Comparison of ENCODE assay signal across 9 cellular contexts in the genomic region with DNA sequence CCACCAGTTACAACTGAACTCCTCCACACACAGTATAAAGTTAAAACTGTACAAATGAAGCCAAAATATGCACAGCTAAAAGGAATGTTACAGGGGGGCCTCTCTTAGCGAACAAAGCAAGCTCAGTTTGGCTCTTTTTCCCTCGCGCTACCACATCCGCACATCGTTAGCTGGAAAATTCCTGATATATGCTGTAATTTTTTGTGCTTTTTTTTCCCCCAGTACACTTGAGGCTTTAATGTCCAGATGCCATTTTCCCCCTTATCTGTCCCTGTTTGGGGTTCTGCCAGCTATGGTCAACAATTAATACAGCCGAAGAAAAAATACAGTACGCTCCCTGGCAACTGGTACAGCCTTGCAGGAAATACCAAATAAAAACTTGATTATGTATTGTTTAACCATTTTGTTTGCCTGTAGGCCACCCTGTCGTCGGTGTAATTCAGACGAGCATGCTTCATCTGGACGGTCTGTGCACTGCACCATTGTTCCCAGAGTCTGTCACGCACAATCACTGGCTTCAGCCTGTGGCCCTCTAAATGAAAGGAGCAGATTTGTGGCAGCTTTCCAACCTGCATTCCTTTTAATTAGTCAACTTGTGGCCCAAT.
DNase-seq lines count a peak whose midpoint lies in the region; TF ChIP-seq lines count a peak whose summit lies in the region.
"Had no signal": no experiment of that assay in that cellular context is flagged by ENCODE, and none has a peak within 500 bp of the region (broad histone marks: within the 10 kb centered on the region; RNA-seq: fewer than 3 reads in every experiment).

No MANE protein-coding gene starts in this region.

- H3K27ac Mint-ChIP-seq in Caco-2 (ENCODE audit: unreplicated experiment) = peak overlapping the region; percentile 86

- H3K4me1 Mint-ChIP-seq in Caco-2 (ENCODE audit: low read depth, unreplicated experiment) = peaks cover 43% of the 10 kb centered on the region

- H3K27ac ChIP-seq in SK-N-SH (ENCODE audit: low read depth in 2 of 2, low read length in 1 of 2) (peak overlapping the region; percentile 95), Karpas-422 (ENCODE audit: low read length) (no peak overlapping the region)

- H2AFZ ChIP-seq in SK-N-SH (ENCODE audit: low read depth) (no peak overlapping the region), Karpas-422 (ENCODE audit: low read length) (no peak overlapping the region)

- no peaks in the 10 kb centered on the region for H3K27me3 ChIP-seq in Caco-2 (replicated peaks; ENCODE audit: control insufficient read depth, insufficient read depth, low read length)
- no peaks in the 10 kb centered on the region for H3K27me3 ChIP-seq in SK-N-SH (ENCODE audit: insufficient read depth)
- H3K27me3 ChIP-seq in Karpas-422 (ENCODE audit: low read length) = no peaks in the 10 kb centered on the region
- H3K27me3 ChIP-seq: thyroid gland had no signal

- H3K27me3 Mint-ChIP-seq in Caco-2 (ENCODE audit: insufficient read depth, unreplicated experiment) = no peaks in the 10 kb centered on the region

- TF ChIP-seq EP300 in SK-N-SH (IDR thresholded peaks at IDR 0.05; ENCODE audit: borderline replicate concordance in 1 of 2, low read depth in 1 of 2, low read length in 1 of 2) = peak; percentile 85 to 98

- H3K4me2 ChIP-seq in SK-N-SH (peak overlapping the region; percentile 60), Karpas-422 (ENCODE audit: low read depth, low read length, poor library complexity, severe bottlenecking) (no peak overlapping the region)

- no peak for TF ChIP-seq POLR2A in lower leg skin (IDR thresholded peaks at IDR 0.05)

- H3K9me3 ChIP-seq in Caco-2 = no peaks in the 10 kb centered on the region
- 0 out of 2 replicates have a peak, but pooled peaks cover 4% of the 10 kb centered on the region for H3K9me3 ChIP-seq in SK-N-SH
- no peaks in the 10 kb centered on the region for H3K9me3 ChIP-seq in Karpas-422 (ENCODE audit: low read length)
- H3K9me3 ChIP-seq: thyroid gland had no signal

- H3K4me1 ChIP-seq in Caco-2 (peaks cover 63% of the 10 kb centered on the region), SK-N-SH (ENCODE audit: control insufficient read depth in 1 of 2, insufficient read depth in 2 of 2, low read depth in 1 of 2, low read length in 1 of 2) (peaks cover 48 to 49% of the 10 kb centered on the region in 2 experiments), Karpas-422 (ENCODE audit: low read length) (no peaks in the 10 kb centered on the region)

- no peaks in the 10 kb centered on the region for H3K9me2 ChIP-seq in SK-N-SH
- H3K9me2 ChIP-seq in Karpas-422 (replicated peaks; ENCODE audit: insufficient read depth, low read length) = no peaks in the 10 kb centered on the region

- intact Hi-C loops in Caco-2 (cut with micrococcal nuclease; ENCODE audit: unreplicated experiment) (loop anchor here (5.0 kb wide), 2 partner anchors 509 to 534 kb away; a partner anchor contains a TSS), posterior cingulate gyrus (cut with DNase I) (loop anchor here (10.0 kb wide), 1 partner anchor 74 kb away; no protein-coding TSS in a partner anchor), lower leg skin (cut with DNase I; ENCODE audit: low total_unique reads) (no loop called here)

- no peak for TF ChIP-seq CTCF in Caco-2 (IDR thresholded peaks at IDR 0.05; ENCODE audit: insufficient read depth in 1 of 2, low read depth in 1 of 2, low read length in 1 of 2, severe bottlenecking in 1 of 2, unreplicated experiment in 1 of 2)
- TF ChIP-seq CTCF in SK-N-SH (IDR thresholded peaks at IDR 0.05) = peak; percentile 32
- TF ChIP-seq CTCF in lower leg skin (IDR thresholded peaks at IDR 0.05) = no peak

- TF ChIP-seq RAD21 in SK-N-SH (IDR thresholded peaks at IDR 0.05; ENCODE audit: low read length) = peak; percentile 4; the same call in 1 of the 2 replicates

- CTCF ChIA-PET in Caco-2 (lab: Charles Lee) = interaction anchor here (1.1 kb wide), 1 partner anchor 39 kb away, joined by 3 read pairs; no protein-coding TSS in a partner anchor
- CTCF ChIA-PET in SK-N-SH (lab: Yijun Ruan, JAX) = interaction anchor here (0.7 to 7.3 kb wide), 19 partner anchors 12 to 139 kb away, joined by 3 to 89 read pairs (median 3); a partner anchor contains a TSS

- POLR2A ChIA-PET in Caco-2 (lab: Charles Lee) = interaction anchor here (0.6 kb wide), 1 partner anchor 244 kb away, joined by 3 read pairs; no protein-coding TSS in a partner anchor
- POLR2A ChIA-PET in SK-N-SH (lab: Yijun Ruan, JAX) = interaction anchor here (1.2 to 1.6 kb wide), 2 partner anchors 70 to 135 kb away, joined by 6 to 8 read pairs; no protein-coding TSS in a partner anchor

- no peaks in the 10 kb centered on the region for H3K36me3 ChIP-seq in Caco-2 (ENCODE audit: control insufficient read depth, insufficient read depth, low read length)
- H3K36me3 ChIP-seq in SK-N-SH (replicated peaks in 1 of 2; ENCODE audit: control insufficient read depth in 1 of 2, insufficient read depth in 2 of 2, low read length in 1 of 2) = peaks cover 6 to 10% of the 10 kb centered on the region in 2 experiments
- H3K36me3 ChIP-seq in Karpas-422 (ENCODE audit: insufficient read depth, low read length) = 0 out of 2 replicates have a peak, but pooled peaks cover 3% of the 10 kb centered on the region
- H3K36me3 ChIP-seq: thyroid gland had no signal

- no peaks in the 10 kb centered on the region for H3K9me3 Mint-ChIP-seq in Caco-2 (ENCODE audit: unreplicated experiment)

- no TSS peak for BruUV-seq in Caco-2 (replicated peaks; lab: Mats Ljungman, UMichigan)

- H3K36me3 Mint-ChIP-seq in Caco-2 (ENCODE audit: insufficient read depth, unreplicated experiment) = peaks cover 56% of the 10 kb centered on the region

- H3K79me2 ChIP-seq in SK-N-SH (ENCODE audit: insufficient read depth) = peaks cover 85% of the 10 kb centered on the region
- peaks cover 62% of the 10 kb centered on the region for H3K79me2 ChIP-seq in Karpas-422 (ENCODE audit: low read length)

- H4K20me1 ChIP-seq in SK-N-SH (ENCODE audit: insufficient read depth) (no peaks in the 10 kb centered on the region), Karpas-422 (ENCODE audit: insufficient read depth, low read depth, low read length) (no peaks in the 10 kb centered on the region)

- 4% methylated on average over 12 of the region's 12 CpGs for WGBS in SK-N-SH (ENCODE audit: low lambda C conversion rate)
- WGBS in lower leg skin, 2 donors = 48 to 51% methylated on average over 12 of the region's 12 CpGs

- no peak overlapping the region for H3K4me3 ChIP-seq in Caco-2 (ENCODE audit: low read depth, low read length)
- peak overlapping the region; percentile 18 to 49 for H3K4me3 ChIP-seq in SK-N-SH (ENCODE audit: low read depth in 2 of 2, low read length in 1 of 2)
- H3K4me3 ChIP-seq in Karpas-422 (ENCODE audit: low read length) = no peak overlapping the region
- no peak overlapping the region for H3K4me3 ChIP-seq in lower leg skin (ENCODE audit: low read depth, poor library complexity, severe bottlenecking)
- H3K4me3 ChIP-seq: thyroid gland had no signal

- H3K9ac ChIP-seq in SK-N-SH = peak overlapping the region; percentile 72
- H3K9ac ChIP-seq in Karpas-422 (ENCODE audit: low read length) = no peak overlapping the region

- no peak for DNase-seq in Caco-2
- peak; percentile 68 for DNase-seq in SK-N-SH
- peak; percentile 86 for DNase-seq in globus pallidus (ENCODE audit: low spot score)
- peak in 6 of 10 donors; percentile 26 to 88 (median 50) for DNase-seq in posterior cingulate gyrus
- DNase-seq in NCI-H2029 treated with DMSO at 0.1 percent for 48 hours (lab: John Stamatoyannopoulos, UW) = no peak
- no peak for DNase-seq in Karpas-422
- DNase-seq in lower leg skin (ENCODE audit: low spot score in 2 of 2) = no peak
- DNase-seq in SW 1271 (lab: John Stamatoyannopoulos, UW) = no peak

- H3F3A ChIP-seq in SK-N-SH (replicated peaks; ENCODE audit: insufficient read depth) = peaks cover 64% of the 10 kb centered on the region

- H3K4me3 Mint-ChIP-seq in Caco-2 (ENCODE audit: unreplicated experiment) = peak overlapping the region; percentile 46

TF ChIP-seq in SK-N-SH, 30 proteins besides CTCF, POLR2A, EP300 and RAD21 (continues in another document):
- TF ChIP-seq, protein P1, sequence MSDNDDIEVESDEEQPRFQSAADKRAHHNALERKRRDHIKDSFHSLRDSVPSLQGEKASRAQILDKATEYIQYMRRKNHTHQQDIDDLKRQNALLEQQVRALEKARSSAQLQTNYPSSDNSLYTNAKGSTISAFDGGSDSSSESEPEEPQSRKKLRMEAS (IDR thresholded peaks at IDR 0.05; ENCODE audit: low read depth) = peak; percentile 80
- TF ChIP-seq FOXM1 (IDR thresholded peaks at IDR 0.05; ENCODE audit: low read depth) (peak; percentile 96), MEF2A (IDR thresholded peaks at IDR 0.05; ENCODE audit: borderline replicate concordance, low read depth) (peak; percentile 73; the same call in 1 of the 2 replicates), EZH2phosphoT487 (IDR thresholded peaks at IDR 0.05; ENCODE audit: borderline replicate concordance, low read depth) (no peak), RXRA (IDR thresholded peaks at IDR 0.05; ENCODE audit: borderline replicate concordance, low read depth) (peak; percentile 70; the same call in 1 of the 2 replicates), JUND (IDR thresholded peaks at IDR 0.05) (peak; percentile 90), SIN3A (IDR thresholded peaks at IDR 0.05; ENCODE audit: borderline replicate concordance, low read depth, low read length) (peak; percentile 61), RFX5 (IDR thresholded peaks at IDR 0.05; ENCODE audit: low read length) (no peak)
- TF ChIP-seq, protein P2, sequence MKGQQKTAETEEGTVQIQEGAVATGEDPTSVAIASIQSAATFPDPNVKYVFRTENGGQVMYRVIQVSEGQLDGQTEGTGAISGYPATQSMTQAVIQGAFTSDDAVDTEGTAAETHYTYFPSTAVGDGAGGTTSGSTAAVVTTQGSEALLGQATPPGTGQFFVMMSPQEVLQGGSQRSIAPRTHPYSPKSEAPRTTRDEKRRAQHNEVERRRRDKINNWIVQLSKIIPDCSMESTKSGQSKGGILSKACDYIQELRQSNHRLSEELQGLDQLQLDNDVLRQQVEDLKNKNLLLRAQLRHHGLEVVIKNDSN (IDR thresholded peaks at IDR 0.05; ENCODE audit: borderline replicate concordance, low read depth) = no peak
- TF ChIP-seq, protein P3, sequence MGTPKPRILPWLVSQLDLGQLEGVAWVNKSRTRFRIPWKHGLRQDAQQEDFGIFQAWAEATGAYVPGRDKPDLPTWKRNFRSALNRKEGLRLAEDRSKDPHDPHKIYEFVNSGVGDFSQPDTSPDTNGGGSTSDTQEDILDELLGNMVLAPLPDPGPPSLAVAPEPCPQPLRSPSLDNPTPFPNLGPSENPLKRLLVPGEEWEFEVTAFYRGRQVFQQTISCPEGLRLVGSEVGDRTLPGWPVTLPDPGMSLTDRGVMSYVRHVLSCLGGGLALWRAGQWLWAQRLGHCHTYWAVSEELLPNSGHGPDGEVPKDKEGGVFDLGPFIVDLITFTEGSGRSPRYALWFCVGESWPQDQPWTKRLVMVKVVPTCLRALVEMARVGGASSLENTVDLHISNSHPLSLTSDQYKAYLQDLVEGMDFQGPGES (IDR thresholded peaks at IDR 0.05; ENCODE audit: low read depth, low read length) = no peak

Comparison
In these comparisons a context has a peak if more than half of its experiments do, and no peak if none do; other contexts are left out.
1. DNase-seq: peak in SK-N-SH (single experiment), globus pallidus (single experiment) and posterior cingulate gyrus (6 of 10); none in Caco-2 (0 of 2), NCI-H2029 treated with DMSO at 0.1 percent for 48 hours (single experiment), Karpas-422 (single experiment), lower leg skin (0 of 2) and SW 1271 (0 of 2).
2. H3K4me3 ChIP-seq: peak in SK-N-SH (2 of 2); none in Caco-2 (single experiment), Karpas-422 (single experiment) and lower leg skin (single experiment).